8 cellular contexts compared by ENCODE assay signal in the genomic region with DNA sequence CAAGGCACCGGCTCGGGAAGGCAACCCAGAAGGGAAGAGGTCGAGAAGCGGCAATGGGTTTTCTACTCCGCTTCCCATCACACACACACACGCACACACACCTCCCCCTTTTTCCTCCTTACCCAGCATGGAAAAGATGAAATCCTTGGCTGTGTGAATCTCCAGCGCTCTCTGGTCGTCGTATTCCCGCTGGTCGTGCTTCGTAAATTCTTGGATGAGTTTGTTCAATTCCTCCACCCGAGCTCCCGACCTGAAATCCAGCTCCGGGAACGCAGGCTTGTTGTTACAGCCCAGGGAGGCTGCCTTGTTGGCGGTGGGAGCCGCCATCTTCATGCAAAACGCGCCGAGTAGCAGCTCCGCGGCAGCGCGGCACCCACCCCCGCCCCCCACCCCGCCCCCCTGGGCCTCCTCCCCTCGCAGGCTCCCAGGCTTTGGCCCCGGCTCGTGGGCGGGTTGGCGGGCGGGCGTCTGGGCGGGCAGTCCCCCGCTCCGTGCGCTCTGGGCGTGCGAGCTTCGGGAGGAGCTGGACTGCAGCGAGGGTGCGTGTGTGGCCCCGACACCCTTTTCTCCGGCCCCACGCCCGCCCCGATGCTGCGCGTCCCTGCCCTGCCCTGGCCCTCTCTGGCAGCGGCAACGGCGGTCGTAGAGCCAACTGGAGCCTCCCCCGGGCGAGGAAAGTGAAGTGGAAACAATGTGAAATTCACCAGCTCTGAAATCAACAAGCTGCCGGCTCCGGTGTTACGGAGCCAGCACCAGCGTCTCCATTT. TPM values are rescaled to one million over a fixed set of nuclear protein-coding genes. Genes with fewer than 3 reads are reported as not detected.
DNase-seq lines count a peak whose midpoint lies in the region; ATAC-seq, FAIRE-seq and TF ChIP-seq lines count a peak whose summit lies in the region.

A gene with protein sequence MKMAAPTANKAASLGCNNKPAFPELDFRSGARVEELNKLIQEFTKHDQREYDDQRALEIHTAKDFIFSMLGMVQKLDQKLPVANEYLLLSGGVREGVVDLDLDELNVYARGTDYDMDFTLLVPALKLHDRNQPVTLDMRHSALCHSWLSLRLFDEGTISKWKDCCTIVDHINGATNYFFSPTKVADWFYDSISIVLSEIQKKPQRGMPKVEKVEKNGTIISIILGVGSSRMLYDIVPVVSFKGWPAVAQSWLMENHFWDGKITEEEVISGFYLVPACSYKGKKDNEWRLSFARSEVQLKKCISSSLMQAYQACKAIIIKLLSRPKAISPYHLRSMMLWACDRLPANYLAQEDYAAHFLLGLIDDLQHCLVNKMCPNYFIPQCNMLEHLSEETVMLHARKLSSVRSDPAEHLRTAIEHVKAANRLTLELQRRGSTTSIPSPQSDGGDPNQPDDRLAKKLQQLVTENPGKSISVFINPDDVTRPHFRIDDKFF (minus strand): TSS at position 349 of the 767 bp plus-strand sequence. CDS start 16 bp downstream, at position 333.

- H3K79me2 ChIP-seq in H1 (ENCODE audit: control insufficient read depth in 1 of 2, insufficient read depth in 2 of 2, low read length in 2 of 2): peaks cover 18 to 32% of the 10 kb centered on the region in 2 experiments

- H3K4me1 Mint-ChIP-seq in CD4-positive, alpha-beta T cell (ENCODE audit: low read depth): peaks cover 38% of the 10 kb centered on the region

- no peaks in the 10 kb centered on the region for H3K9me3 ChIP-seq in CD4-positive, alpha-beta T cell (ENCODE audit: control insufficient read depth, low read length)
- H3K9me3 ChIP-seq in H1 (ENCODE audit: insufficient read depth in 2 of 2, low read depth in 1 of 2, low read length in 1 of 2): no peaks in the 10 kb centered on the region

- peak within 1 kb of the TSS; percentile 60 for H2BK120ac ChIP-seq in H1 (replicated peaks; ENCODE audit: low read depth, low read length)

- peak within 1 kb of the TSS; percentile 93 for H3K56ac ChIP-seq in H1 (replicated peaks; ENCODE audit: insufficient read length, low read depth, low read length)

- H3K79me1 ChIP-seq in H1 (ENCODE audit: low read depth, low read length): peaks cover 2% of the 10 kb centered on the region; the same call in 1 of the 2 replicates

- FAIRE-seq in H1 (lab: Jason Lieb, UNC): no peak

- H3K23me2 ChIP-seq in H1 (ENCODE audit: low read depth, low read length): peaks cover 15% of the 10 kb centered on the region; the same call in 1 of the 2 replicates

- WGBS in H1 (ENCODE audit: extremely low coverage in 1 of 2, insufficient coverage in 1 of 2, insufficient read length in 1 of 2, insufficient replicate concordance in 2 of 2, low coverage in 1 of 2, low lambda C conversion rate in 2 of 2, missing lambda C conversion rate in 1 of 2), 2 experiments: 4% methylated on average over 31 of the region's 60 CpGs; no CpG with 5 or more reads in 1 of the 2 experiments

- TF ChIP-seq POLR2A in H1 (IDR thresholded peaks at IDR 0.05; ENCODE audit: control extremely low read depth in 1 of 2, low read depth in 2 of 2, low read length in 2 of 2): peak; percentile 43 to 67

- H3K23ac ChIP-seq in H1 (ENCODE audit: insufficient read length): no peak within 1 kb of the TSS

- no peaks in the 10 kb centered on the region for H3K36me3 ChIP-seq in H1 (ENCODE audit: control insufficient read depth in 2 of 4, insufficient read depth in 4 of 4, low read length in 3 of 4)

- peak within 1 kb of the TSS; percentile 85 for H3K27ac Mint-ChIP-seq in CD4-positive, alpha-beta T cell

- peak within 1 kb of the TSS; percentile 58 for H3K14ac ChIP-seq in H1 (ENCODE audit: insufficient read length)

- H4K20me1 ChIP-seq in H1 (replicated peaks in 1 of 2; ENCODE audit: control insufficient read depth in 1 of 2, insufficient read depth in 2 of 2, low read length in 2 of 2): peaks cover 6 to 7% of the 10 kb centered on the region in 2 experiments

- peak within 1 kb of the TSS; percentile 88 for H3K4ac ChIP-seq in H1 (replicated peaks; ENCODE audit: insufficient read length, low read depth, low read length)

- H4K91ac ChIP-seq in H1 (replicated peaks; ENCODE audit: insufficient read length, low read length): peak within 1 kb of the TSS; percentile 95

- peak within 1 kb of the TSS; percentile 83 to 96 for H3K4me2 ChIP-seq in H1 (ENCODE audit: insufficient read depth in 1 of 2, low read depth in 2 of 2, low read length in 2 of 2)

- TF ChIP-seq RAD21 in H1 (IDR thresholded peaks at IDR 0.05 in 1 of 2, conservative IDR thresholded peaks at IDR 0.05 in 1 of 2; ENCODE audit: low read depth in 2 of 2, low read length in 2 of 2): no peak

- H2BK12ac ChIP-seq in H1 (ENCODE audit: low read depth, low read length): peak within 1 kb of the TSS; percentile 98

- DNase-seq in CD4-positive, alpha-beta T cell: peak; percentile 18 to 57 (median 35)
- peak; percentile 85 for DNase-seq in NCI-H526 treated with DMSO at 0.1 percent for 48 hours (lab: John Stamatoyannopoulos, UW)
- peak; percentile 1 for DNase-seq in activated CD8-positive, alpha-beta memory T cell treated with anti-CD3 and anti-CD28 coated beads, Interleukin-2, amount 50 U/mL, for 1 hour (ENCODE audit: extremely low read depth)
- DNase-seq in H1 (ENCODE audit: low read depth in 1 of 2, low spot score in 2 of 2): peak in 1 of 2 experiments; percentile 69
- peak; percentile 85 for DNase-seq in medulla oblongata (ENCODE audit: extremely low spot score)
- DNase-seq in stimulated activated CD8-positive, alpha-beta memory T cell treated with anti-CD3 and anti-CD28 coated beads, Interleukin-12 subunit alpha, Interleukin-12 subunit beta, amount 100 ng/mL, for 24 hours (ENCODE audit: extremely low read depth): peak; percentile 10

- H3K27ac ChIP-seq in CD4-positive, alpha-beta T cell (ENCODE audit: low read depth, low read length): peak within 1 kb of the TSS; percentile 51
- peak within 1 kb of the TSS; percentile 88 for H3K27ac ChIP-seq in H1 (ENCODE audit: low read depth, low read length)

- peak within 1 kb of the TSS; percentile 89 to 98 (median 92) for H3K4me3 ChIP-seq in H1 (ENCODE audit: extremely low read depth in 1 of 4, insufficient read depth in 2 of 4, low read depth in 3 of 4, low read length in 4 of 4)

- peak within 1 kb of the TSS; percentile 89; the same call in 1 of the 2 replicates for H2BK15ac ChIP-seq in H1 (ENCODE audit: low read length)

- peak within 1 kb of the TSS; percentile 80 to 91 (median 86) for H3K9ac ChIP-seq in H1 (replicated peaks in 1 of 4; ENCODE audit: extremely low read depth in 1 of 4, low read depth in 3 of 4, low read length in 3 of 4)

- peaks cover 3% of the 10 kb centered on the region for H3K36me3 Mint-ChIP-seq in CD4-positive, alpha-beta T cell (ENCODE audit: low read depth)

- TF ChIP-seq CTCF in CD4-positive, alpha-beta T cell (IDR thresholded peaks at IDR 0.05): no peak
- TF ChIP-seq CTCF in H1 (IDR thresholded peaks at IDR 0.05; ENCODE audit: control extremely low read depth in 1 of 3, insufficient read depth in 1 of 3, low read depth in 1 of 3, low read length in 3 of 3): no peak

- CTCF ChIA-PET in CD4-positive, alpha-beta T cell (lab: Charles Lee): interaction anchor here (1.2 kb wide), 1 partner anchor 26 kb away, joined by 3 read pairs; no protein-coding TSS in a partner anchor
- CTCF ChIA-PET in H1 (lab: Charles Lee; ENCODE audit: partially characterized antibody): interaction anchor here (0.8 to 6.1 kb wide), 12 partner anchors 10 to 125 kb away, joined by 3 to 49 read pairs (median 3); no protein-coding TSS in a partner anchor

- H2BK20ac ChIP-seq in H1 (ENCODE audit: low read length): no peak within 1 kb of the TSS

- peak within 1 kb of the TSS; percentile 96; the same call in 1 of the 2 replicates for H2AFZ ChIP-seq in H1 (ENCODE audit: low read length)

- peak within 1 kb of the TSS; percentile 82; the same call in 1 of the 2 replicates for H2AK5ac ChIP-seq in H1 (ENCODE audit: low read depth, low read length)

- POLR2A ChIA-PET in CD4-positive, alpha-beta T cell (lab: Charles Lee): interaction anchor here (0.7 to 2.3 kb wide), 5 partner anchors 15 to 29 kb away, joined by 3 to 10 read pairs (median 5); no protein-coding TSS in a partner anchor
- POLR2A ChIA-PET in H1 (lab: Charles Lee; ENCODE audit: partially characterized antibody): interaction anchor here (0.8 to 2.8 kb wide), 11 partner anchors 9 to 116 kb away, joined by 3 to 17 read pairs (median 5); no protein-coding TSS in a partner anchor

- peaks cover 69% of the 10 kb centered on the region for H3K27me3 Mint-ChIP-seq in CD4-positive, alpha-beta T cell

- TF ChIP-seq EP300 in H1 (IDR thresholded peaks at IDR 0.05; ENCODE audit: borderline replicate concordance in 1 of 2, low read depth in 2 of 2, low read length in 2 of 2): no peak

- no peaks in the 10 kb centered on the region for H3K9me3 Mint-ChIP-seq in CD4-positive, alpha-beta T cell

- peaks cover 11% of the 10 kb centered on the region for H3K27me3 ChIP-seq in CD4-positive, alpha-beta T cell (ENCODE audit: control insufficient read depth, insufficient read depth, low read length)
- H3K27me3 ChIP-seq in H1 (replicated peaks in 1 of 4; ENCODE audit: control insufficient read depth in 3 of 4, extremely low read depth in 1 of 4, insufficient read depth in 3 of 4, low read length in 3 of 4): no peaks in the 10 kb centered on the region; a peak in 1 of 7 replicates

- H3K4me3 Mint-ChIP-seq in CD4-positive, alpha-beta T cell: peak within 1 kb of the TSS; percentile 95

- intact Hi-C loops in CD4-positive, alpha-beta T cell (cut with DNase I, micrococcal nuclease): no loop called here

- peak within 1 kb of the TSS; percentile 97 for H4K5ac ChIP-seq in H1 (ENCODE audit: insufficient read length, low read depth, low read length)

- H4K8ac ChIP-seq in H1 (ENCODE audit: extremely low read depth, insufficient read depth, low read length): peak within 1 kb of the TSS; percentile 92

- peaks cover 3 to 26% (median 16%) of the 10 kb centered on the region in 4 experiments; a peak in 5 of 7 replicates for H3K4me1 ChIP-seq in H1 (replicated peaks in 1 of 4; ENCODE audit: control insufficient read depth in 3 of 4, insufficient read depth in 4 of 4, low read length in 3 of 4)

- peak within 1 kb of the TSS; percentile 99 for H2BK5ac ChIP-seq in H1 (ENCODE audit: low read depth, low read length)

- peak; percentile 68 for ATAC-seq in CD4-positive, alpha-beta T cell (ENCODE audit: poor library complexity)
- ATAC-seq in GM19395 (IDR thresholded peaks at IDR 0.05; ENCODE audit: unreplicated experiment): peak; percentile 65
- ATAC-seq in HG03460 (IDR thresholded peaks at IDR 0.05; ENCODE audit: unreplicated experiment): peak; percentile 50

- H3K18ac ChIP-seq in H1 (ENCODE audit: extremely low read depth, low read length): peak within 1 kb of the TSS; percentile 97

RNA-seq across cellular contexts. Expression of the gene that starts here (rescaled TPM):
- total RNA-seq in CD4-positive, alpha-beta T cell: under 1 TPM; 0.77 to 0.78 TPM
- 20.7 and 21.0 TPM in 2 replicates for total RNA-seq in H1 (2021; fragmentation: NEBNext Ultra II Directional; extraction: Animal tissue kit (Norgen Biotek cat#: 25700))
- 10.0 and 10.1 TPM in 2 replicates for polyA plus RNA-seq in H1 (2011; rRNA removed)
- 8.7 TPM for polyA plus RNA-seq in H1 (2011; cell fraction: cytosol; rRNA removed)
- polyA plus RNA-seq in H1 (2011; cell fraction: nucleus; rRNA removed): 9.1 TPM
- polyA plus RNA-seq in H1 (2012, experiment 1 of 2): 6.9 to 12.6 TPM (median 8.7 TPM) in 4 replicates
- 3.4 TPM for polyA plus RNA-seq in H1 (2012, experiment 2 of 2)
- polyA plus RNA-seq in H1 (2013, experiment 1 of 2): 12.0 TPM
- 12.6 TPM for polyA plus RNA-seq in H1 (2013, experiment 2 of 2)
- polyA minus RNA-seq in H1 (2011; rRNA and poly(A)+ RNA removed): 23.3 and 27.7 TPM in 2 replicates
- 9.5 TPM for polyA minus RNA-seq in H1 (2011; cell fraction: cytosol; rRNA and poly(A)+ RNA removed)
- polyA minus RNA-seq in H1 (2011; cell fraction: nucleus; rRNA and poly(A)+ RNA removed): 17.0 TPM

Comparison
In these comparisons a context has a peak if more than half of its experiments do, and no peak if none do; other contexts are left out.
1. RNA of the gene that starts here (total RNA-seq): 20.7 to 21.0 TPM in H1; 0.77 to 0.78 TPM in CD4-positive, alpha-beta T cell; every median in the first group is over 10 times any median in the second.
2. Peak in DNase-seq, ATAC-seq and H3K27ac ChIP-seq in CD4-positive, alpha-beta T cell; RNA of the gene not detected or under 1 TPM.
3. Peak in every context shown above with its lines, with median percentiles within 50 percentile points of each other: ATAC-seq.